In the genomic region with DNA sequence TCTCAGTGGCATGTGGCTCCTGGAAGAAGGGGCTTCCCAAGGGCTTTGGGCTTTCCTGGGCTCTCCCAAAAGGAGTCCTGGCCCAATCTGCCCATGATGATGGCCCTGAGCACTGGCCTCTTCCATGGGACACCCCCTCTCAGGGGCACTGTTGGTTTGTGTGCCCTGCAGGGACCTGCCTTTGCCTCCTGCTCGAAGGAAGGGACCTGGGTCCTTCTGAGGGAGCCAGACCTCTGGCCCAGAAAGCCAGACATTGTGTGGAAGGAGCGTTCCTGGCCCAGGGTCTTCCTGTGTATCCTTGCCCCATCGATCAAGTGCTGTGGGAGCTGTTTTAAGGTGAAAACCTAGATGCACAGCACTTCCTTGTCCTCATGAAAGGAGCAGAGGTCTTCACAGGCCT, we compare ENCODE assay signal across 34 cellular contexts.
"Had no signal": no experiment of that assay in that cellular context is flagged by ENCODE, and none has a peak within 500 bp of the region (broad histone marks: within the 10 kb centered on the region; RNA-seq: fewer than 3 reads in every experiment).

No MANE protein-coding gene starts in this region.

- DNase-seq: Karpas-422, Kasumi-1, MG63, MM.1S, MV-4-11, NCI-H1048, NCI-H1092, NCI-H1092 treated with DMSO at 0.1 percent for 48 hours, NCI-H1105, NCI-H1105 treated with DMSO at 0.1 percent for 48 hours, NCI-H1417, NCI-H1417 treated with DMSO at 0.1 percent for 48 hours, NCI-H1436, NCI-H1436 treated with DMSO at 0.1 percent for 48 hours, NCI-H146, NCI-H1694, NCI-H1694 treated with DMSO at 0.1 percent for 48 hours, NCI-H187, NCI-H187 treated with DMSO at 0.1 percent for 48 hours, NCI-H1930, NCI-H2029, NCI-H2029 treated with DMSO at 0.1 percent for 48 hours, NCI-H2081, NCI-H2081 treated with DMSO at 0.1 percent for 48 hours, NCI-H2107, NCI-H2171, NCI-H2171 treated with DMSO at 0.1 percent for 48 hours, NCI-H2227 treated with DMSO at 0.1 percent for 48 hours, NCI-H226, NCI-H345, NCI-H446, NCI-H446 treated with DMSO at 0.1 percent for 48 hours, NCI-H510A had no signal

- H3K27me3 ChIP-seq: MG63 had no signal

- H3K36me3 ChIP-seq: MG63 had no signal

- H3K9me3 ChIP-seq: MG63 had no signal

- H3K4me3 ChIP-seq: MG63 had no signal

- H3K27ac ChIP-seq: KMS-11 had no signal
